In the genomic region with DNA sequence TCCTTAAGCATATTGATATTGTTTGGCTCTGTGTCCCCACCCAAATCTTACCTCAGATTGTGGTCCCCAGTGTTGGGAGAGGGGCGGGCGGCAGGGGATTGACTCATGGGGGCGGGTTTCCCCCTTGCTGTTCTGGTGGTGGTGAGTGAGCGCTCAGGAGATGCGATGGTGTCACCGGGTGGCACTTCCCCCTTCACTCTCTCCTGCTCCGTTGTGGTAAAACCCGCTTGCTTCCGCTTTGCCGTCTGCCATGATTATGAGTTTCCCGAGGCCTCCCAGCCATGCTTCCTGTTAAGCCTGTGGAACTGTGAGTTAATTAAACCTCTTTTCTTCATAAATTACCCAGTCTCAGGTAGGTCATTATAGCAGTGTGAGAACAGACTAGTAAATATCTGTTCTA, we compare ENCODE assay signal across 28 cellular contexts.
"Had no signal": no experiment of that assay in that cellular context is flagged by ENCODE, and none has a peak within 500 bp of the region (broad histone marks: within the 10 kb centered on the region; RNA-seq: fewer than 3 reads in every experiment).

No MANE protein-coding gene starts in this region.

- H3K27me3 ChIP-seq: hepatocyte, stomach, thyroid gland had no signal

- H3K27me3 Mint-ChIP-seq: dendritic cell treated with granulocyte-macrophage colony-stimulating factor and Interleukin-4, amounts not matched to agents 40 ng/mL and 50 ng/mL, for 4 days; memory B cell; naive B cell had no signal

- H3K27ac ChIP-seq: epithelial cell of prostate, gastroesophageal sphincter, heart left ventricle, hepatocyte, parathyroid adenoma, stomach, thyroid gland had no signal

- H2AFZ ChIP-seq: hepatocyte, parathyroid adenoma had no signal

- ATAC-seq: gastroesophageal sphincter, heart left ventricle, left lobe of liver, mucosa of descending colon, sciatic nerve had no signal

- DNase-seq: effector CD8-positive, alpha-beta T cell; endodermal cell; foreskin fibroblast; heart left ventricle; kidney; mucosa of descending colon; naive B cell; stimulated activated CD4-positive, alpha-beta T cell treated with anti-CD3 and anti-CD28 coated beads, Interleukin-12 subunit alpha, Interleukin-12 subunit beta, amount 100 ng/mL, for 4 hours; stimulated activated CD4-positive, alpha-beta T cell treated with anti-CD3 and anti-CD28 coated beads, Interleukin-1b, Interleukin-23, amount 100 ng/mL, for 48 hours; stimulated activated CD4-positive, alpha-beta T cell treated with anti-CD3 and anti-CD28 coated beads, Interleukin-4, amount 100 ng/mL, for 1 hour; stimulated activated naive CD4-positive, alpha-beta T cell treated with Interleukin-2 at 50 U/mL for 16 hours; stomach; thyroid gland had no signal

- H3K9me3 ChIP-seq: heart left ventricle, stomach, thyroid gland had no signal

- H3K36me3 ChIP-seq: gastroesophageal sphincter, heart left ventricle, stomach, thyroid gland had no signal

- H3K4me1 ChIP-seq: gastroesophageal sphincter, heart left ventricle, parathyroid adenoma, stomach, thyroid gland had no signal

- H3K36me3 Mint-ChIP-seq: memory B cell; mesothelial cell of epicardium; naive B cell; natural killer cell treated with Interleukin-12 subunit alpha and Interleukin-12 subunit beta and Interleukin-15 and Interleukin-18, amount 100 ng/mL, for 72 hours; stimulated activated effector memory CD8-positive, alpha-beta T cell treated with anti-CD3 and anti-CD28 coated beads, Interleukin-12 subunit alpha, Interleukin-12 subunit beta, amount 100 ng/mL, for 72 hours had no signal

- H3K4me1 Mint-ChIP-seq: endodermal cell; memory B cell; mesothelial cell of epicardium; naive B cell; stimulated activated effector memory CD8-positive, alpha-beta T cell treated with anti-CD3 and anti-CD28 coated beads, Interleukin-12 subunit alpha, Interleukin-12 subunit beta, amount 100 ng/mL, for 72 hours had no signal

- H3K79me2 ChIP-seq: hepatocyte, parathyroid adenoma had no signal

- H3K27ac Mint-ChIP-seq: dendritic cell treated with granulocyte-macrophage colony-stimulating factor and Interleukin-4, amounts not matched to agents 40 ng/mL and 50 ng/mL, for 4 days; endodermal cell; memory B cell; mesothelial cell of epicardium; naive B cell; natural killer cell treated with Interleukin-12 subunit alpha and Interleukin-12 subunit beta and Interleukin-15 and Interleukin-18, amount 100 ng/mL, for 72 hours; progenitor cell of endocrine pancreas; stimulated activated effector memory CD8-positive, alpha-beta T cell treated with anti-CD3 and anti-CD28 coated beads, Interleukin-12 subunit alpha, Interleukin-12 subunit beta, amount 100 ng/mL, for 72 hours had no signal

- H3K4me3 ChIP-seq: gastroesophageal sphincter, heart left ventricle, hepatocyte, lung, mucosa of descending colon, smooth muscle cell, stomach, thyroid gland had no signal

- H3K4me3 Mint-ChIP-seq: dendritic cell treated with granulocyte-macrophage colony-stimulating factor and Interleukin-4, amounts not matched to agents 40 ng/mL and 50 ng/mL, for 4 days; endodermal cell; memory B cell; mesothelial cell of epicardium; naive B cell; natural killer cell treated with Interleukin-12 subunit alpha and Interleukin-12 subunit beta and Interleukin-15 and Interleukin-18, amount 100 ng/mL, for 72 hours; neural crest cell; stimulated activated effector memory CD8-positive, alpha-beta T cell treated with anti-CD3 and anti-CD28 coated beads, Interleukin-12 subunit alpha, Interleukin-12 subunit beta, amount 100 ng/mL, for 72 hours had no signal

- H3K9ac ChIP-seq: parathyroid adenoma had no signal

- H3K4me2 ChIP-seq: hepatocyte, smooth muscle cell had no signal
